In the genomic region with DNA sequence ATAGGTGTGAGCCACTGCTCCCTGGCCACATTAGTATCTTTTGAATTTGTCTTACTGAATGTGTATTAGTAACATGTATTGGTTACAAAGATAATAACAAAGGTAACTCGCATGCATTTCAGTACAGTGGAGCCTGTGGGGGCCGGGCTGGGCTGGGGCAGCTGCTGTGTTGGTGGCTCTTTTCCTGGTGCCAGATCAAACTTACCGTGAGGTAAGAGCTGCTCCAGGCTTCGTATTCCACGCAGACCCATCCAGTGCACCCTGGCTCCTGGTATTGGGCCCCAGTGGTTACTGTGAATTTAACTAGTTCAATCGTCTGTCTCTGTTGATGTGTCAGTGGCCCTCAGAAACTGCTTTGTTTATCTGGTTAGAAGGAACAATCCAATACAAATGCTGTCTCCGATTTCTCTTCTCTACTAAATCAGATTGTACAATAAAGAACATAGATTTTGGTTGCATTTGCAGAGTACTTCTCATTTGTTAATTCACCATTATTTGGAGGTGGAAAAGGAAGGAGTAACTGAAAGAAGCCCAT, we compare ENCODE assay signal across 8 cellular contexts. TPM values are rescaled to one million over a fixed set of nuclear protein-coding genes. Genes with fewer than 3 reads are reported as not detected.
A peak's percentile ranks its signal among the peaks of the same experiment; 100 is the strongest.
DNase-seq lines count a peak whose midpoint lies in the region; ATAC-seq lines count a peak whose summit lies in the region.

No MANE protein-coding gene starts in this region.

- H3K27ac ChIP-seq in caudate nucleus (ENCODE audit: low read depth, low read length), result no peak overlapping the region

- H3K4me3 Mint-ChIP-seq in activated T-cell treated with anti-CD3 and anti-CD28 coated beads, Interleukin-2, amount 50 U/mL, for 24 hours, result peak overlapping the region; percentile 58
- H3K4me3 Mint-ChIP-seq in T-helper 17 cell (peak overlapping the region; percentile 89), immature natural killer cell (peak overlapping the region; percentile 76 to 86 (median 81))
- H3K4me3 Mint-ChIP-seq in stimulated activated naive B cell treated with anti-CD40 and anti-IgM and Interleukin-4, amounts not matched to agents 10 μg/mL and 1 μg/mL and 100 μg/mL, for 72 hours, result peak overlapping the region in 1 of 2 donors; percentile 44

- H3K9me3 ChIP-seq in T-helper 17 cell (ENCODE audit: control insufficient read depth, low read length, poor library complexity, severe bottlenecking), result no peaks in the 10 kb centered on the region

- peaks cover 42% of the 10 kb centered on the region for H3K36me3 Mint-ChIP-seq in activated T-cell treated with anti-CD3 and anti-CD28 coated beads, Interleukin-2, amount 50 U/mL, for 24 hours (ENCODE audit: low read depth)
- H3K36me3 Mint-ChIP-seq in T-helper 17 cell (ENCODE audit: low read depth) (peaks cover 5% of the 10 kb centered on the region), immature natural killer cell (no peaks in the 10 kb centered on the region)
- peaks cover 20 to 35% of the 10 kb centered on the region in 2 donors for H3K36me3 Mint-ChIP-seq in stimulated activated naive B cell treated with anti-CD40 and anti-IgM and Interleukin-4, amounts not matched to agents 10 μg/mL and 1 μg/mL and 100 μg/mL, for 72 hours

- peaks cover 91% of the 10 kb centered on the region for H3K4me1 Mint-ChIP-seq in activated T-cell treated with anti-CD3 and anti-CD28 coated beads, Interleukin-2, amount 50 U/mL, for 24 hours (ENCODE audit: low read depth)
- H3K4me1 Mint-ChIP-seq in T-helper 17 cell (peaks cover 67% of the 10 kb centered on the region), immature natural killer cell (peaks cover 96 to 97% of the 10 kb centered on the region in 2 donors)
- H3K4me1 Mint-ChIP-seq in stimulated activated naive B cell treated with anti-CD40 and anti-IgM and Interleukin-4, amounts not matched to agents 10 μg/mL and 1 μg/mL and 100 μg/mL, for 72 hours, result peaks cover 62 to 87% of the 10 kb centered on the region in 2 donors

- no peaks in the 10 kb centered on the region for H3K27me3 Mint-ChIP-seq in activated T-cell treated with anti-CD3 and anti-CD28 coated beads, Interleukin-2, amount 50 U/mL, for 24 hours
- H3K27me3 Mint-ChIP-seq in T-helper 17 cell (no peaks in the 10 kb centered on the region), immature natural killer cell (ENCODE audit: low read depth in 3 of 3) (peaks cover 10 to 30% (median 23%) of the 10 kb centered on the region in 3 donors)
- no peaks in the 10 kb centered on the region for H3K27me3 Mint-ChIP-seq in stimulated activated naive B cell treated with anti-CD40 and anti-IgM and Interleukin-4, amounts not matched to agents 10 μg/mL and 1 μg/mL and 100 μg/mL, for 72 hours

- H3K27ac Mint-ChIP-seq in activated T-cell treated with anti-CD3 and anti-CD28 coated beads, Interleukin-2, amount 50 U/mL, for 24 hours, result peak overlapping the region; percentile 89
- H3K27ac Mint-ChIP-seq in T-helper 17 cell, result peak overlapping the region; percentile 94
- H3K27ac Mint-ChIP-seq in immature natural killer cell, result peak overlapping the region; percentile 93 to 98 (median 98)
- H3K27ac Mint-ChIP-seq in stimulated activated naive B cell treated with anti-CD40 and anti-IgM and Interleukin-4, amounts not matched to agents 10 μg/mL and 1 μg/mL and 100 μg/mL, for 72 hours, result peak overlapping the region; percentile 47

- no peak for ATAC-seq in T-helper 17 cell
- ATAC-seq in stimulated activated naive B cell treated with anti-CD40 and anti-IgM and Interleukin-4, amounts not matched to agents 10 μg/mL and 1 μg/mL and 100 μg/mL, for 72 hours (replicated peaks), result no peak

- H3K9me3 Mint-ChIP-seq in activated T-cell treated with anti-CD3 and anti-CD28 coated beads, Interleukin-2, amount 50 U/mL, for 24 hours, result no peaks in the 10 kb centered on the region
- H3K9me3 Mint-ChIP-seq in immature natural killer cell, result no peaks in the 10 kb centered on the region
- no peaks in the 10 kb centered on the region for H3K9me3 Mint-ChIP-seq in stimulated activated naive B cell treated with anti-CD40 and anti-IgM and Interleukin-4, amounts not matched to agents 10 μg/mL and 1 μg/mL and 100 μg/mL, for 72 hours

- no peak for DNase-seq in activated T-cell treated with anti-CD3 and anti-CD28 coated beads, Interleukin-2, amount 50 U/mL, for 24 hours
- no peak for DNase-seq in activated T-cell treated with anti-CD3 and anti-CD28 coated beads, Interleukin-2, amount 50 U/mL, for 48 hours
- no peak for DNase-seq in T-helper 17 cell
- no peak for DNase-seq in immature natural killer cell
- no peak for DNase-seq in stimulated activated naive B cell treated with anti-CD40 and anti-IgM and Interleukin-4, amounts not matched to agents 10 μg/mL and 1 μg/mL and 100 μg/mL, for 72 hours
- no peak for DNase-seq in H4 (ENCODE audit: low spot score)
- DNase-seq in NCI-H2029 treated with DMSO at 0.1 percent for 48 hours (lab: John Stamatoyannopoulos, UW), result no peak
- DNase-seq in caudate nucleus (lab: John Stamatoyannopoulos, UW), result no peak

RNA-seq across cellular contexts. Expression of a gene that starts 15.6 kb away (rescaled TPM):
- total RNA-seq in T-helper 17 cell, result 100 to 1,000 TPM; 193 to 241 TPM
- 10 to 100 TPM in 1 of 3 donors, 1 to 10 TPM in 2; 2.0 to 48.1 (median 9.6) TPM for polyA plus RNA-seq in immature natural killer cell
- 26.2 and 33.1 TPM in 2 replicates for total RNA-seq in H4 (2014; rRNA removed; shearing (Covaris generic))

Comparison
In these comparisons a context has a peak if more than half of its experiments do, and no peak if none do; other contexts are left out.
1. H3K27ac Mint-ChIP-seq: peak in every context shown above with its lines; median percentile 98 in immature natural killer cell; 94 in T-helper 17 cell; 89 in activated T-cell treated with anti-CD3 and anti-CD28 coated beads, Interleukin-2, amount 50 U/mL, for 24 hours; 47 in stimulated activated naive B cell treated with anti-CD40 and anti-IgM and Interleukin-4, amounts not matched to agents 10 μg/mL and 1 μg/mL and 100 μg/mL, for 72 hours.